Comparison of ENCODE assay signal across 8 cellular contexts in genomic region chr2:149715005-149715592, GRCh38.
DNase-seq lines count a peak whose midpoint lies in the region; ATAC-seq, FAIRE-seq and TF ChIP-seq lines count a peak whose summit lies in the region.

No MANE protein-coding gene starts in this region.

- no peak overlapping the region for H3K4me3 ChIP-seq in small intestine (ENCODE audit: low read depth in 1 of 2, low read length in 2 of 2)

- H3K27ac ChIP-seq in small intestine (ENCODE audit: low read depth in 1 of 2, low read length in 1 of 2) = no peak overlapping the region

- DNase-seq in D721Med (ENCODE audit: insufficient read length, low spot score) (no peak), MV-4-11 (lab: John Stamatoyannopoulos, UW) (peak; percentile 7), dermis blood vessel endothelial cell (peak; percentile 65), small intestine (peak; percentile 38), DMS79 treated with DMSO at 0.1 percent for 48 hours (lab: John Stamatoyannopoulos, UW) (no peak)

- H3K27me3 ChIP-seq in small intestine (ENCODE audit: control insufficient read depth in 2 of 2, insufficient read depth in 2 of 2, low read length in 2 of 2) = no peaks in the 10 kb centered on the region

- no peaks in the 10 kb centered on the region for H3K36me3 ChIP-seq in small intestine (ENCODE audit: control insufficient read depth in 2 of 2, insufficient read depth in 2 of 2, low read length in 2 of 2)

- ATAC-seq in GM21367 (IDR thresholded peaks at IDR 0.05; ENCODE audit: unreplicated experiment) (peak; percentile 84), GM21825 (IDR thresholded peaks at IDR 0.05; ENCODE audit: unreplicated experiment) (no peak), GM19467 (IDR thresholded peaks at IDR 0.05; ENCODE audit: unreplicated experiment) (no peak)

- 69 to 78% (median 74%) methylated on average over 3 of the region's 3 CpGs for WGBS in small intestine, 3 donors

- no peaks in the 10 kb centered on the region for H3K4me1 ChIP-seq in small intestine (ENCODE audit: control insufficient read depth in 2 of 2, insufficient read depth in 1 of 2, low read depth in 1 of 2, low read length in 1 of 2)

- H3K9me3 ChIP-seq in small intestine (ENCODE audit: control insufficient read depth, low read depth) = no peaks in the 10 kb centered on the region

- no peak for FAIRE-seq in D721Med (lab: Jason Lieb, UNC)
- no peak for FAIRE-seq in small intestine (lab: Jason Lieb, UNC)

- TF ChIP-seq CTCF in D721Med (IDR thresholded peaks at IDR 0.05; ENCODE audit: insufficient read depth, missing control alignments) = peak; percentile 41

Comparison
In these comparisons a context has a peak if more than half of its experiments do, and no peak if none do; other contexts are left out.
1. DNase-seq: peak in MV-4-11 (single experiment), dermis blood vessel endothelial cell (single experiment) and small intestine (single experiment); none in D721Med (single experiment) and DMS79 treated with DMSO at 0.1 percent for 48 hours (single experiment).